In the genomic region with DNA sequence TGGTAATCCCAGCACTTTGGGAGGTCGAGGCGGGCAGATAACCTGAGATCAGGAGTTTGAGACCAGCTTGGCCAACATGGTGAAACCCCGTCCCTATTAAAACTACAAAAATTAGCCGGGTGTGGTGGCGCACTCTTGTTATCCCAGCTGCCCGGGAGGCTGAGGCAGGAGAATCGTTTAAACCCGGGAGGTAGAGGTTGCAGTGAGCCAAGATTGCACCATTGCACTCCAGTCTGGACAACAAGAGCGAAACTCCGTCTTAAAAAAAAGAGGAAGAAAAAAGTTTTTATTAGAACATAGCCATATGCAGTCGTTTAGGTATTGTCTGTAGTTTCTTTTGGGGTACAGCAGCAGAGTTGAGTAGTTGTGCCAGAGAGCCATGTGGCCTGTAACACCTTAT, we compare ENCODE assay signal across 11 cellular contexts. TPM values are rescaled to one million over a fixed set of nuclear protein-coding genes. Genes with fewer than 3 reads are reported as not detected.
DNase-seq lines count a peak whose midpoint lies in the region; ATAC-seq and TF ChIP-seq lines count a peak whose summit lies in the region.
"Had no signal": no experiment of that assay in that cellular context is flagged by ENCODE, and none has a peak within 500 bp of the region (broad histone marks: within the 10 kb centered on the region; RNA-seq: fewer than 3 reads in every experiment).

No MANE protein-coding gene starts in this region.

- peak overlapping the region; percentile 12 for H3K4me3 Mint-ChIP-seq in activated CD8-positive, alpha-beta T cell treated with anti-CD3 and anti-CD28 coated beads, Interleukin-2, amount 10 ng/mL, durations not matched to agents 7 days and 5 days
- H3K4me3 Mint-ChIP-seq in activated CD8-positive, alpha-beta T cell treated with anti-CD3 and anti-CD28 coated beads for 36 hours = no peak overlapping the region
- H3K4me3 Mint-ChIP-seq in stimulated activated memory B cell treated with anti-CD40 and anti-IgM and Interleukin-4, amounts not matched to agents 10 μg/mL and 1 μg/mL and 100 μg/mL, for 72 hours = peak overlapping the region; percentile 44

- CTCF ChIA-PET in activated CD8-positive, alpha-beta T cell treated with anti-CD3 and anti-CD28 coated beads, Interleukin-2, amount 10 ng/mL, durations not matched to agents 7 days and 5 days (lab: Charles Lee) = interaction anchor here (0.6 to 2.5 kb wide), 6 partner anchors 16 to 575 kb away, joined by 3 to 8 read pairs (median 6); no protein-coding TSS in a partner anchor
- CTCF ChIA-PET in activated CD8-positive, alpha-beta T cell treated with anti-CD3 and anti-CD28 coated beads for 36 hours (lab: Charles Lee) = interaction anchor here (1.2 kb wide), 1 partner anchor 98 kb away, joined by 6 read pairs; no protein-coding TSS in a partner anchor

- no peaks in the 10 kb centered on the region for H3K27me3 Mint-ChIP-seq in activated CD8-positive, alpha-beta T cell treated with anti-CD3 and anti-CD28 coated beads, Interleukin-2, amount 10 ng/mL, durations not matched to agents 7 days and 5 days (ENCODE audit: low read depth)
- no peaks in the 10 kb centered on the region for H3K27me3 Mint-ChIP-seq in activated CD8-positive, alpha-beta T cell treated with anti-CD3 and anti-CD28 coated beads for 36 hours
- no peaks in the 10 kb centered on the region for H3K27me3 Mint-ChIP-seq in stimulated activated memory B cell treated with anti-CD40 and anti-IgM and Interleukin-4, amounts not matched to agents 10 μg/mL and 1 μg/mL and 100 μg/mL, for 72 hours

- H3K4me3 ChIP-seq in adipocyte (ENCODE audit: low read length) = peak overlapping the region; percentile 99

- no peak for TF ChIP-seq CTCF in activated CD8-positive, alpha-beta T cell treated with anti-CD3 and anti-CD28 coated beads for 36 hours (IDR thresholded peaks at IDR 0.05)

- POLR2A ChIA-PET in activated CD8-positive, alpha-beta T cell treated with anti-CD3 and anti-CD28 coated beads, Interleukin-2, amount 10 ng/mL, durations not matched to agents 7 days and 5 days (lab: Charles Lee) = no interaction called here
- POLR2A ChIA-PET in activated CD8-positive, alpha-beta T cell treated with anti-CD3 and anti-CD28 coated beads for 36 hours (lab: Charles Lee) = no interaction called here

- H3K9me3 ChIP-seq in adipocyte (ENCODE audit: control insufficient read depth, low read length) = no peaks in the 10 kb centered on the region
- H3K9me3 ChIP-seq: esophagus muscularis mucosa, pancreas had no signal

- peaks cover 37% of the 10 kb centered on the region for H3K36me3 Mint-ChIP-seq in activated CD8-positive, alpha-beta T cell treated with anti-CD3 and anti-CD28 coated beads, Interleukin-2, amount 10 ng/mL, durations not matched to agents 7 days and 5 days (ENCODE audit: low read depth)
- H3K36me3 Mint-ChIP-seq in activated CD8-positive, alpha-beta T cell treated with anti-CD3 and anti-CD28 coated beads for 36 hours (ENCODE audit: low read depth) = peaks cover 24% of the 10 kb centered on the region
- H3K36me3 Mint-ChIP-seq in stimulated activated memory B cell treated with anti-CD40 and anti-IgM and Interleukin-4, amounts not matched to agents 10 μg/mL and 1 μg/mL and 100 μg/mL, for 72 hours = peaks cover 5% of the 10 kb centered on the region

- H3K4me1 Mint-ChIP-seq in activated CD8-positive, alpha-beta T cell treated with anti-CD3 and anti-CD28 coated beads, Interleukin-2, amount 10 ng/mL, durations not matched to agents 7 days and 5 days (ENCODE audit: low read depth) = peaks cover 55% of the 10 kb centered on the region
- H3K4me1 Mint-ChIP-seq in activated CD8-positive, alpha-beta T cell treated with anti-CD3 and anti-CD28 coated beads for 36 hours (ENCODE audit: low read depth) = peaks cover 59% of the 10 kb centered on the region
- peaks cover 53% of the 10 kb centered on the region for H3K4me1 Mint-ChIP-seq in stimulated activated memory B cell treated with anti-CD40 and anti-IgM and Interleukin-4, amounts not matched to agents 10 μg/mL and 1 μg/mL and 100 μg/mL, for 72 hours

- H3K9ac ChIP-seq in adipocyte (ENCODE audit: low read length) = peak overlapping the region; percentile 97

- no peaks in the 10 kb centered on the region for H3K9me3 Mint-ChIP-seq in activated CD8-positive, alpha-beta T cell treated with anti-CD3 and anti-CD28 coated beads, Interleukin-2, amount 10 ng/mL, durations not matched to agents 7 days and 5 days (ENCODE audit: insufficient read depth)
- H3K9me3 Mint-ChIP-seq in activated CD8-positive, alpha-beta T cell treated with anti-CD3 and anti-CD28 coated beads for 36 hours = no peaks in the 10 kb centered on the region
- H3K9me3 Mint-ChIP-seq in stimulated activated memory B cell treated with anti-CD40 and anti-IgM and Interleukin-4, amounts not matched to agents 10 μg/mL and 1 μg/mL and 100 μg/mL, for 72 hours = no peaks in the 10 kb centered on the region

- no peaks in the 10 kb centered on the region for H3K27me3 ChIP-seq in adipocyte (replicated peaks; ENCODE audit: control insufficient read depth, insufficient read depth, low read length)
- H3K27me3 ChIP-seq: esophagus muscularis mucosa, pancreas had no signal

- peaks cover 29% of the 10 kb centered on the region for H3K4me1 ChIP-seq in adipocyte (ENCODE audit: control insufficient read depth, insufficient read depth, low read length)

- no peaks in the 10 kb centered on the region for H3K36me3 ChIP-seq in adipocyte (ENCODE audit: control insufficient read depth, insufficient read depth, low read length, severe bottlenecking)
- H3K36me3 ChIP-seq: esophagus muscularis mucosa, pancreas had no signal

- DNase-seq in activated CD8-positive, alpha-beta T cell treated with anti-CD3 and anti-CD28 coated beads, Interleukin-2, amount 10 ng/mL, durations not matched to agents 7 days and 5 days = no peak
- no peak for DNase-seq in activated CD8-positive, alpha-beta T cell treated with anti-CD3 and anti-CD28 coated beads for 36 hours
- DNase-seq in MV-4-11 (lab: John Stamatoyannopoulos, UW) (peak; percentile 92), adipocyte (ENCODE audit: low read depth) (no peak), NCI-H2081 treated with DMSO at 0.1 percent for 48 hours (lab: John Stamatoyannopoulos, UW) (no peak), AG08396 (ENCODE audit: low spot score) (no peak)
- no peak for DNase-seq in stimulated activated CD4-positive, alpha-beta T cell treated with anti-CD3 and anti-CD28 coated beads, Interleukin-4, amount 100 ng/mL, for 1 hour
- DNase-seq: NCI-H187, pancreas had no signal

- ATAC-seq in activated CD8-positive, alpha-beta T cell treated with anti-CD3 and anti-CD28 coated beads, Interleukin-2, amount 10 ng/mL, durations not matched to agents 7 days and 5 days = no peak
- no peak for ATAC-seq in activated CD8-positive, alpha-beta T cell treated with anti-CD3 and anti-CD28 coated beads for 36 hours
- ATAC-seq in stimulated activated memory B cell treated with anti-CD40 and anti-IgM and Interleukin-4, amounts not matched to agents 10 μg/mL and 1 μg/mL and 100 μg/mL, for 72 hours = no peak
- ATAC-seq: pancreas had no signal

- H3K27ac Mint-ChIP-seq in activated CD8-positive, alpha-beta T cell treated with anti-CD3 and anti-CD28 coated beads, Interleukin-2, amount 10 ng/mL, durations not matched to agents 7 days and 5 days = no peak overlapping the region
- no peak overlapping the region for H3K27ac Mint-ChIP-seq in activated CD8-positive, alpha-beta T cell treated with anti-CD3 and anti-CD28 coated beads for 36 hours
- H3K27ac Mint-ChIP-seq in stimulated activated memory B cell treated with anti-CD40 and anti-IgM and Interleukin-4, amounts not matched to agents 10 μg/mL and 1 μg/mL and 100 μg/mL, for 72 hours = no peak overlapping the region

- intact Hi-C loops in activated CD8-positive, alpha-beta T cell treated with anti-CD3 and anti-CD28 coated beads for 36 hours (cut with micrococcal nuclease) = loop anchor here (10.0 kb wide), 1 partner anchor 52 kb away; no protein-coding TSS in a partner anchor

RNA-seq across cellular contexts. Expression of a gene that starts 2.0 kb away (rescaled TPM):
- total RNA-seq in activated CD8-positive, alpha-beta T cell treated with anti-CD3 and anti-CD28 coated beads, Interleukin-2, amount 10 ng/mL, durations not matched to agents 7 days and 5 days = 10 to 100 TPM; 64.4 to 68.3 TPM
- total RNA-seq in activated CD8-positive, alpha-beta T cell treated with anti-CD3 and anti-CD28 coated beads for 36 hours = 10 to 100 TPM; 48.3 to 49.9 TPM
